Comparison of ENCODE assay signal across 16 cellular contexts in the genomic region with DNA sequence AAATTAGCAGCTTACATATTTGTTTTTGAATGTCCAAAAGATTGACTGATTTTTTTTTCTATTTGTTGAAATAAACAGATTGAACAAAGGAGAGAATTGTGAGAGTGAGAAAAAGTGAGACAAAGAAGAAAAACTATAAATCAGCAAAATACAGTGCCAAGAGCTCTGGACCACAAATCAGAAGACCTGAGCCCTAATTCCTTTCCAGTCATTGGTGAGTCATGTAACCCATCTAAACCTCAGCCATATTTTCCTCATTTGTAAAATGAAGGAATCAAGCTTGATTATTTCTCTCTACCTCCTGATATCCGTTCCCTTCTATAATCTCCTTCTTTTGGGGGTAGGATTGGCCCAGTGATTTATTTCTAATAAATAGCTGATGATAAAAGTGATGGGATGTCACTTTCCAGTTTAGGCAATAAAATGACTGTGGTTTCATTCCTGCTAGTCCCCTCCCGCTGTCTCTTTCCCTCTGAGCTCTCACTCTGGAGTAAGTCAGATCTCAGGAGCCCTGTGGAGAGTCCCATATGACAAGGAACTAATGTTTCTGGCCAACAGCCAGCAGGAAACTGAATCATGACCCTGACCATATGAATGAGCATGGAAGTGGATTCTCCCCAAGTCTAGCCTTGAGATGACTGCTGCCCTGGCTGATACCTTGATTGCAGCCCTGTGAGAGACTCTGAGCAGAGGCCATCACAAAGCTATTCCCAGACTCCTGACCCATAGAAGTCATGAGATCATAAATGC.
DNase-seq lines count a peak whose midpoint lies in the region; FAIRE-seq and TF ChIP-seq lines count a peak whose summit lies in the region.
"Had no signal": no experiment of that assay in that cellular context is flagged by ENCODE, and none has a peak within 500 bp of the region (broad histone marks: within the 10 kb centered on the region; RNA-seq: fewer than 3 reads in every experiment).

No MANE protein-coding gene starts in this region.

- FAIRE-seq in urothelium cell line (lab: Jason Lieb, UNC) = no peak
- FAIRE-seq: A204.1, colon, small intestine had no signal

- POLR2A ChIA-PET in SK-N-SH (lab: Yijun Ruan, JAX) = no interaction called here

- no peak for TF ChIP-seq EP300 in SK-N-SH (IDR thresholded peaks at IDR 0.05; ENCODE audit: borderline replicate concordance in 1 of 2, low read depth in 1 of 2, low read length in 1 of 2)

- H3K79me2 ChIP-seq in SK-N-SH (ENCODE audit: insufficient read depth) = no peaks in the 10 kb centered on the region
- no peaks in the 10 kb centered on the region for H3K79me2 ChIP-seq in fibroblast of lung (ENCODE audit: control insufficient read depth, insufficient read depth, low read length)

- H3K9me2 ChIP-seq in SK-N-SH = no peaks in the 10 kb centered on the region

- whole genome bisulfite sequencing in SK-N-SH (ENCODE audit: low lambda C conversion rate) = 8% methylated on average over 2 of the region's 2 CpGs

- TF ChIP-seq CTCF in SK-N-SH (IDR thresholded peaks at IDR 0.05) (no peak), fibroblast of lung (conservative IDR thresholded peaks at IDR 0.05 in 1 of 2, IDR thresholded peaks at IDR 0.05 in 1 of 2; ENCODE audit: low read depth in 1 of 2, low read length in 2 of 2) (no peak)

- H4K20me1 ChIP-seq in SK-N-SH (ENCODE audit: insufficient read depth) (no peaks in the 10 kb centered on the region), fibroblast of lung (ENCODE audit: control insufficient read depth, extremely low read depth, insufficient read depth, low read length) (no peaks in the 10 kb centered on the region)

- no peak overlapping the region for H3K4me3 ChIP-seq in SK-N-SH (ENCODE audit: low read depth in 2 of 2, low read length in 1 of 2)
- no peak overlapping the region for H3K4me3 ChIP-seq in fibroblast of lung (replicated peaks in 1 of 4; ENCODE audit: control extremely low read depth in 1 of 4, insufficient read depth in 1 of 4, low read depth in 3 of 4, low read length in 4 of 4)
- H3K4me3 ChIP-seq: gastroesophageal sphincter, GM23338, tibial artery had no signal

- H3K4me1 ChIP-seq in SK-N-SH (ENCODE audit: control insufficient read depth in 1 of 2, insufficient read depth in 2 of 2, low read depth in 1 of 2, low read length in 1 of 2) = no peaks in the 10 kb centered on the region; a peak in 1 of 4 replicates
- no peaks in the 10 kb centered on the region for H3K4me1 ChIP-seq in fibroblast of lung (ENCODE audit: control insufficient read depth, extremely low read depth, insufficient read depth, low read length)
- H3K4me1 ChIP-seq: gastroesophageal sphincter, tibial artery had no signal

- TF ChIP-seq RAD21 in SK-N-SH (IDR thresholded peaks at IDR 0.05; ENCODE audit: low read length) = no peak

- H3K36me3 ChIP-seq in SK-N-SH (replicated peaks in 1 of 2; ENCODE audit: control insufficient read depth in 1 of 2, insufficient read depth in 2 of 2, low read length in 1 of 2) (no peaks in the 10 kb centered on the region), fibroblast of lung (ENCODE audit: control insufficient read depth, insufficient read depth, low read length) (no peaks in the 10 kb centered on the region)
- H3K36me3 ChIP-seq: gastroesophageal sphincter had no signal

- DNase-seq in NCI-H2227 (lab: John Stamatoyannopoulos, UW; ENCODE audit: unreplicated experiment) (peak; percentile 14), NCI-H2227 treated with DMSO at 0.1 percent for 48 hours (lab: John Stamatoyannopoulos, UW) (no peak), SK-N-SH (no peak), fibroblast of lung (ENCODE audit: low read depth in 2 of 2) (peak; percentile 30 to 90), urothelium cell line (ENCODE audit: low spot score) (peak; percentile 15), NCI-H1694 (lab: John Stamatoyannopoulos, UW) (no peak)
- no peak for DNase-seq in activated T-cell treated with anti-CD3 and anti-CD28 coated beads, Interleukin-2, amount 50 U/mL, for 48 hours
- no peak for DNase-seq in activated naive CD4-positive, alpha-beta T cell (lab: John Stamatoyannopoulos, UW)
- DNase-seq: activated CD4-positive, alpha-beta memory T cell treated with anti-CD3 and anti-CD28 coated beads, Interleukin-2, amount 10 ng/mL, durations not matched to agents 7 days and 5 days; activated gamma-delta T cell; small intestine; tibial artery had no signal

- H3K27me3 ChIP-seq in SK-N-SH (ENCODE audit: insufficient read depth) (no peaks in the 10 kb centered on the region), fibroblast of lung (ENCODE audit: control insufficient read depth, insufficient read depth, low read length) (no peaks in the 10 kb centered on the region)
- H3K27me3 ChIP-seq: gastroesophageal sphincter, tibial artery had no signal

- H3K9me3 ChIP-seq in SK-N-SH = no peaks in the 10 kb centered on the region
- H3K9me3 ChIP-seq in fibroblast of lung (ENCODE audit: control insufficient read depth, insufficient read depth, low read depth, low read length) = no peaks in the 10 kb centered on the region
- H3K9me3 ChIP-seq: gastroesophageal sphincter, tibial artery had no signal

- H3K27ac ChIP-seq in SK-N-SH (ENCODE audit: low read depth in 2 of 2, low read length in 1 of 2) (no peak overlapping the region), fibroblast of lung (ENCODE audit: insufficient read depth, low read length) (no peak overlapping the region)
- H3K27ac ChIP-seq: gastroesophageal sphincter, tibial artery had no signal

- H3F3A ChIP-seq in SK-N-SH (replicated peaks; ENCODE audit: insufficient read depth) = no peaks in the 10 kb centered on the region

- H3K9ac ChIP-seq in SK-N-SH (no peak overlapping the region), fibroblast of lung (ENCODE audit: insufficient read depth, low read length) (no peak overlapping the region)

- CTCF ChIA-PET in SK-N-SH (lab: Yijun Ruan, JAX) = interaction anchor here (0.5 kb wide), 1 partner anchor 73 kb away, joined by 3 read pairs; no protein-coding TSS in a partner anchor

- H3K4me2 ChIP-seq in SK-N-SH = no peak overlapping the region
- no peak overlapping the region for H3K4me2 ChIP-seq in fibroblast of lung (ENCODE audit: extremely low read depth, insufficient read depth, low read length)
- H3K4me2 ChIP-seq: GM23338 had no signal

- no peak overlapping the region for H2AFZ ChIP-seq in SK-N-SH (ENCODE audit: low read depth)
- no peak overlapping the region for H2AFZ ChIP-seq in fibroblast of lung (ENCODE audit: low read length)
- H2AFZ ChIP-seq: GM23338 had no signal

TF ChIP-seq in SK-N-SH, 30 proteins besides CTCF, POLR2A, EP300 and RAD21:
- TF ChIP-seq NRF1 (IDR thresholded peaks at IDR 0.05; ENCODE audit: low read depth, low read length) (no peak), NFIC (IDR thresholded peaks at IDR 0.05; ENCODE audit: borderline replicate concordance) (peak; percentile 24), TAF1 (IDR thresholded peaks at IDR 0.05; ENCODE audit: borderline replicate concordance, low read depth, low read length) (no peak), GATA2 (CRISPR knock-in tag; IDR thresholded peaks at IDR 0.05) (no peak), RFX5 (IDR thresholded peaks at IDR 0.05; ENCODE audit: low read length) (no peak), MXI1 (IDR thresholded peaks at IDR 0.05; ENCODE audit: low read depth, low read length) (no peak), SMC3 (IDR thresholded peaks at IDR 0.05; ENCODE audit: low read depth, low read length) (no peak)

Comparison
In these comparisons a context has a peak if more than half of its experiments do, and no peak if none do; other contexts are left out.
1. DNase-seq: peak in NCI-H2227 (single experiment), fibroblast of lung (2 of 2) and urothelium cell line (single experiment); none in NCI-H2227 treated with DMSO at 0.1 percent for 48 hours (single experiment), SK-N-SH (single experiment), activated T-cell treated with anti-CD3 and anti-CD28 coated beads, Interleukin-2, amount 50 U/mL, for 48 hours (0 of 2), activated naive CD4-positive, alpha-beta T cell (0 of 4) and NCI-H1694 (single experiment).